ENCODE assay signal across 21 cellular contexts in genomic region chr14:105412768-105413541, GRCh38. TPM values are rescaled to one million over a fixed set of nuclear protein-coding genes. Genes with fewer than 3 reads are reported as not detected.
DNase-seq lines count a peak whose midpoint lies in the region; ATAC-seq and TF ChIP-seq lines count a peak whose summit lies in the region.
"Had no signal": no experiment of that assay in that cellular context is flagged by ENCODE, and none has a peak within 500 bp of the region (broad histone marks: within the 10 kb centered on the region; RNA-seq: fewer than 3 reads in every experiment).

No MANE protein-coding gene starts in this region.

- no peaks in the 10 kb centered on the region for H3K4me1 ChIP-seq in osteoblast (ENCODE audit: insufficient read depth, low read length)
- peaks cover 11% of the 10 kb centered on the region; the same call in 1 of the 2 replicates for H3K4me1 ChIP-seq in GM23338 (ENCODE audit: insufficient read depth)
- no peaks in the 10 kb centered on the region for H3K4me1 ChIP-seq in aorta (ENCODE audit: control insufficient read depth in 1 of 2, insufficient read depth in 2 of 2, low read length in 2 of 2)

- no peak overlapping the region for H3K4me3 ChIP-seq in osteoblast (ENCODE audit: insufficient read depth, low read length)
- H3K4me3 ChIP-seq in GM23338, result no peak overlapping the region
- H3K4me3 ChIP-seq in aorta (ENCODE audit: low read length in 2 of 2), result no peak overlapping the region
- H3K4me3 ChIP-seq: neural progenitor cell, right atrium auricular region, vagina had no signal

- peaks cover 16% of the 10 kb centered on the region for H3K27me3 ChIP-seq in osteoblast (ENCODE audit: insufficient read depth, low read length)
- H3K27me3 ChIP-seq in GM23338 (ENCODE audit: insufficient read depth), result peaks cover 56% of the 10 kb centered on the region
- H3K27me3 ChIP-seq in aorta (ENCODE audit: control insufficient read depth in 1 of 2, insufficient read depth in 2 of 2, low read length in 1 of 2), result no peaks in the 10 kb centered on the region
- H3K27me3 ChIP-seq: right atrium auricular region, vagina had no signal

- no peaks in the 10 kb centered on the region for H3K9me3 ChIP-seq in osteoblast (ENCODE audit: low read depth, low read length)
- H3K9me3 ChIP-seq in aorta (ENCODE audit: control insufficient read depth, low read length), result no peaks in the 10 kb centered on the region
- H3K9me3 ChIP-seq: right atrium auricular region, vagina had no signal

- DNase-seq in T-helper 2 cell treated with Interferon-gamma antibody and Interleukin-4, amounts not matched to agents 5 μg/mL and 100 μg/mL, for 36 hours (ENCODE audit: low spot score), result no peak
- DNase-seq in T-helper 2 cell (no peak), GM19238 (ENCODE audit: insufficient read length, low spot score) (peak; percentile 9), osteoblast (ENCODE audit: insufficient read length, low spot score, missing footprints) (peak; percentile 77), superior temporal gyrus (ENCODE audit: extremely low spot score) (no peak), GM23338 (ENCODE audit: low spot score) (no peak), aorta (no peak)
- DNase-seq: activated CD4-positive, alpha-beta T cell treated with anti-CD3 and anti-CD28 coated beads for 48 hours; activated T-cell treated with anti-CD3 and anti-CD28 coated beads for 4 hours; DMS 273 treated with DMSO at 0.1 percent for 48 hours; glutamatergic neuron; H9; mammary epithelial cell; MM.1S; NCI-H2227 treated with DMSO at 0.1 percent for 48 hours; Right ventricle myocardium superior; T1000 had no signal

- TF ChIP-seq CTCF in osteoblast (IDR thresholded peaks at IDR 0.05; ENCODE audit: extremely low read depth, low read depth, low read length), result no peak
- TF ChIP-seq CTCF in GM23338 (conservative IDR thresholded peaks at IDR 0.05; ENCODE audit: low read depth in 2 of 2), result no peak

- no peak for ATAC-seq in GM23338
- no peak for ATAC-seq in aorta (ENCODE audit: low FRiP score)

- TF ChIP-seq POLR2A in Raji (IDR thresholded peaks at IDR 0.05; ENCODE audit: insufficient read depth, low read depth, low read length), result 0 out of 2 replicates have a peak, but pooled peaks have one; percentile 2

- no peak overlapping the region for H3K27ac ChIP-seq in osteoblast (ENCODE audit: low read depth, low read length)
- H3K27ac ChIP-seq in GM23338 (ENCODE audit: low read depth), result no peak overlapping the region
- no peak overlapping the region for H3K27ac ChIP-seq in aorta (ENCODE audit: low read depth in 1 of 2, low read length in 2 of 2)
- H3K27ac ChIP-seq: neural progenitor cell, right atrium auricular region, vagina had no signal

- H3K4me3 Mint-ChIP-seq in T-helper 2 cell treated with Interferon-gamma antibody and Interleukin-4, amounts not matched to agents 5 μg/mL and 100 μg/mL, for 36 hours, result peak overlapping the region; percentile 22
- H3K4me3 Mint-ChIP-seq in GM23338, result no peak overlapping the region

- H3K36me3 Mint-ChIP-seq in T-helper 2 cell treated with Interferon-gamma antibody and Interleukin-4, amounts not matched to agents 5 μg/mL and 100 μg/mL, for 36 hours (ENCODE audit: low read depth), result no peaks in the 10 kb centered on the region
- peaks cover 7% of the 10 kb centered on the region; the same call in 2 of the 3 replicates for H3K36me3 Mint-ChIP-seq in GM23338 (ENCODE audit: low read depth)

- no peaks in the 10 kb centered on the region for H3K9me3 Mint-ChIP-seq in T-helper 2 cell treated with Interferon-gamma antibody and Interleukin-4, amounts not matched to agents 5 μg/mL and 100 μg/mL, for 36 hours
- H3K9me3 Mint-ChIP-seq in GM23338, result peaks cover 2% of the 10 kb centered on the region; the same call in 1 of the 3 replicates
- H3K9me3 Mint-ChIP-seq: neural progenitor cell had no signal

- WGBS in aorta, 2 donors, result 69 to 73% methylated on average over 7 of the region's 7 CpGs

- H3K27me3 Mint-ChIP-seq in T-helper 2 cell treated with Interferon-gamma antibody and Interleukin-4, amounts not matched to agents 5 μg/mL and 100 μg/mL, for 36 hours (ENCODE audit: low read depth), result peaks cover 30% of the 10 kb centered on the region
- peaks cover 50% of the 10 kb centered on the region for H3K27me3 Mint-ChIP-seq in GM23338 (ENCODE audit: insufficient read depth, low read depth, poor library complexity)

- intact Hi-C loops in aorta (cut with DNase I), result loop anchor here in 1 of 2 donors (5.0 kb wide), 1 partner anchor 41 kb away; no protein-coding TSS in a partner anchor

- peak overlapping the region; percentile 54 for H3K27ac Mint-ChIP-seq in T-helper 2 cell treated with Interferon-gamma antibody and Interleukin-4, amounts not matched to agents 5 μg/mL and 100 μg/mL, for 36 hours
- H3K27ac Mint-ChIP-seq in GM23338, result no peak overlapping the region
- H3K27ac Mint-ChIP-seq: H9, neural progenitor cell had no signal

- H3K9me2 ChIP-seq in GM23338 (ENCODE audit: insufficient read depth), result no peaks in the 10 kb centered on the region

- H3K4me2 ChIP-seq in osteoblast (ENCODE audit: insufficient read depth, low read length) (no peak overlapping the region), GM23338 (no peak overlapping the region)
- H3K4me2 ChIP-seq: neural progenitor cell had no signal

- H3F3A ChIP-seq in GM23338 (replicated peaks; ENCODE audit: low read depth), result peaks cover 12% of the 10 kb centered on the region; the same call in 1 of the 2 replicates

- no peak overlapping the region for H2AFZ ChIP-seq in osteoblast (ENCODE audit: low read length)
- no peak overlapping the region for H2AFZ ChIP-seq in GM23338
- H2AFZ ChIP-seq: neural progenitor cell had no signal

- peaks cover 4% of the 10 kb centered on the region for H3K4me1 Mint-ChIP-seq in T-helper 2 cell treated with Interferon-gamma antibody and Interleukin-4, amounts not matched to agents 5 μg/mL and 100 μg/mL, for 36 hours (ENCODE audit: low read depth)
- H3K4me1 Mint-ChIP-seq in GM23338, result peaks cover 18% of the 10 kb centered on the region

- no peaks in the 10 kb centered on the region for H3K79me2 ChIP-seq in osteoblast (ENCODE audit: insufficient read depth, low read length)
- H3K79me2 ChIP-seq in GM23338 (replicated peaks; ENCODE audit: insufficient read depth), result no peaks in the 10 kb centered on the region

- peaks cover 9% of the 10 kb centered on the region for H4K20me1 ChIP-seq in osteoblast (ENCODE audit: insufficient read depth, low read length)
- H4K20me1 ChIP-seq in GM23338 (replicated peaks; ENCODE audit: insufficient read depth), result no peaks in the 10 kb centered on the region

- H3K36me3 ChIP-seq in osteoblast (ENCODE audit: insufficient read depth, low read length), result no peaks in the 10 kb centered on the region
- no peaks in the 10 kb centered on the region for H3K36me3 ChIP-seq in GM23338 (ENCODE audit: insufficient read depth)
- no peaks in the 10 kb centered on the region for H3K36me3 ChIP-seq in aorta (ENCODE audit: control insufficient read depth in 1 of 2, insufficient read depth in 2 of 2, low read length in 1 of 2)
- H3K36me3 ChIP-seq: neural progenitor cell, right atrium auricular region, vagina had no signal

TF ChIP-seq in GM23338, 12 proteins besides CTCF, POLR2A, EP300 and RAD21 (continues in another document):
- TF ChIP-seq EZH2phosphoT487 (IDR thresholded peaks at IDR 0.05; ENCODE audit: unreplicated experiment) (no peak), REST (IDR thresholded peaks at IDR 0.05; ENCODE audit: unreplicated experiment) (no peak), ZNF331 (CRISPR knock-in tag; IDR thresholded peaks at IDR 0.05; ENCODE audit: low read depth) (no peak)

RNA-seq across cellular contexts. Expression of gene MTA1, which starts 6.7 kb away (rescaled TPM):
- total RNA-seq in osteoblast, result 60.4 TPM in 2 replicates
- total RNA-seq in GM23338 (2014; rRNA removed; shearing (Covaris generic)), result 104 and 126 TPM in 2 replicates
- polyA plus RNA-seq in GM23338 (2016; fragmentation: Nextera tagmentation; extraction: Ambion mirVana), result 53.3 and 63.2 TPM in 2 replicates
- 100 to 1,000 TPM in 1 of 2 donors, 10 to 100 TPM in 1; 71.5 to 111 TPM for total RNA-seq in aorta
- polyA plus RNA-seq in aorta, result 10 to 100 TPM; 16.9 to 85.4 TPM

RNA-seq across cellular contexts. Expression of gene TEX22, which starts 14.6 kb away (rescaled TPM):
- total RNA-seq in osteoblast (under 0.01 and 0.29 TPM in 2 replicates), aorta (1 to 10 TPM; 1.2 to 2.1 TPM)
- total RNA-seq in GM23338 (2014; rRNA removed; shearing (Covaris generic)), result 0.21 and 0.54 TPM in 2 replicates
- polyA plus RNA-seq in GM23338 (2016; fragmentation: Nextera tagmentation; extraction: Ambion mirVana) (0.10 and 0.21 TPM in 2 replicates), aorta (under 1 TPM; 0.18 to 0.38 TPM)
- total RNA-seq: vagina had no signal

Comparison
In these comparisons a context has a peak if more than half of its experiments do, and no peak if none do; other contexts are left out.
1. DNase-seq: peak in GM19238 (single experiment) and osteoblast (single experiment); none in T-helper 2 cell treated with Interferon-gamma antibody and Interleukin-4, amounts not matched to agents 5 μg/mL and 100 μg/mL, for 36 hours (single experiment), T-helper 2 cell (0 of 5), superior temporal gyrus (single experiment), GM23338 (single experiment) and aorta (0 of 2).